In genomic region chr1:26677306-26678115, GRCh38 we compare ENCODE assay signal across 8 cellular contexts. TPM values are rescaled to one million over a fixed set of nuclear protein-coding genes. Genes with fewer than 3 reads are reported as not detected.
DNase-seq lines count a peak whose midpoint lies in the region; ATAC-seq, FAIRE-seq and TF ChIP-seq lines count a peak whose summit lies in the region.

No MANE protein-coding gene starts in this region.

- H3K4me1 ChIP-seq in OCI-LY1 (ENCODE audit: insufficient read depth, low read length, severe bottlenecking) (peaks cover 14% of the 10 kb centered on the region), tibial nerve (peaks cover 0 to 13% (median 6%) of the 10 kb centered on the region in 4 donors)

- peak; percentile 54 for TF ChIP-seq CTCF in BJ (IDR thresholded peaks at IDR 0.05; ENCODE audit: insufficient read depth, low read depth, low read length)
- TF ChIP-seq CTCF in OCI-LY1 (IDR thresholded peaks at IDR 0.05; ENCODE audit: low read length), result peak; percentile 76
- peak; percentile 84 for TF ChIP-seq CTCF in epithelial cell of proximal tubule (conservative IDR thresholded peaks at IDR 0.05; ENCODE audit: low read depth, low read length)
- peak; percentile 46 to 80 (median 61) for TF ChIP-seq CTCF in tibial nerve (IDR thresholded peaks at IDR 0.05)

- no peak for TF ChIP-seq POLR2A in tibial nerve (IDR thresholded peaks at IDR 0.05)

- H2AFZ ChIP-seq in OCI-LY1 (ENCODE audit: low read length), result no peak overlapping the region

- H4K20me1 ChIP-seq in OCI-LY1 (ENCODE audit: insufficient read depth, low read length), result no peaks in the 10 kb centered on the region

- peak in 1 of 2 donors; percentile 77 for TF ChIP-seq EP300 in tibial nerve (IDR thresholded peaks at IDR 0.05)

- peak overlapping the region; percentile 7; the same call in 1 of the 2 replicates for H3K4me2 ChIP-seq in OCI-LY1 (ENCODE audit: low read length)

- no peak overlapping the region for H3K9ac ChIP-seq in OCI-LY1 (ENCODE audit: low read length)

- H3K27ac Mint-ChIP-seq in naive B cell, result peak overlapping the region; percentile 14 to 90 (median 47)

- ATAC-seq in naive B cell (ENCODE audit: low read depth in 2 of 2), result peak; percentile 92 to 94

- H3K27me3 ChIP-seq in BJ (ENCODE audit: control insufficient read depth, insufficient read depth, low read length), result no peaks in the 10 kb centered on the region
- no peaks in the 10 kb centered on the region; the same call in 1 of the 2 replicates for H3K27me3 ChIP-seq in OCI-LY1 (ENCODE audit: insufficient read depth, low read length)
- H3K27me3 ChIP-seq in tibial nerve, result no peaks in the 10 kb centered on the region

- WGBS in tibial nerve, 2 donors, result 8 to 9% methylated on average over 9 of the region's 9 CpGs

- H3K4me3 ChIP-seq in BJ (ENCODE audit: low read depth, low read length), result no peak overlapping the region
- no peak overlapping the region for H3K4me3 ChIP-seq in OCI-LY1 (ENCODE audit: low read depth, low read length, poor library complexity, severe bottlenecking)
- H3K4me3 ChIP-seq in epithelial cell of proximal tubule (ENCODE audit: low read depth, low read length), result no peak overlapping the region
- peak overlapping the region in 2 of 4 donors; percentile 9 to 15 for H3K4me3 ChIP-seq in tibial nerve

- H3F3A ChIP-seq in OCI-LY1 (ENCODE audit: insufficient read depth, low read length), result no peaks in the 10 kb centered on the region; the same call in 1 of the 2 replicates

- POLR2A ChIA-PET in BJ (lab: Charles Lee), result no interaction called here

- no peaks in the 10 kb centered on the region for H3K79me2 ChIP-seq in OCI-LY1 (ENCODE audit: insufficient read depth, low read length)

- no peaks in the 10 kb centered on the region for H3K9me3 ChIP-seq in OCI-LY1 (ENCODE audit: low read length)
- H3K9me3 ChIP-seq in tibial nerve, result no peaks in the 10 kb centered on the region

- H3K27ac ChIP-seq in OCI-LY1 (ENCODE audit: low read depth, low read length, poor library complexity, severe bottlenecking) (no peak overlapping the region), tibial nerve (peak overlapping the region in 1 of 4 donors; percentile 38)

- peaks cover 13 to 17% (median 17%) of the 10 kb centered on the region in 3 donors for H3K4me1 Mint-ChIP-seq in naive B cell

- DNase-seq in BJ (ENCODE audit: low read depth) (no peak), GM19238 (ENCODE audit: insufficient read length, low spot score) (peak; percentile 37), HTR-8/SVneo (ENCODE audit: insufficient read length, low spot score) (peak; percentile 75), activated T-cell treated with anti-CD3 and anti-CD28 coated beads for 24 hours (ENCODE audit: low read depth) (peak; percentile 21), epithelial cell of proximal tubule (ENCODE audit: low read depth) (peak; percentile 90), naive B cell (peak; percentile 47), tibial nerve (ENCODE audit: low spot score in 2 of 2) (peak; percentile 67 to 80)

- H3K9me2 ChIP-seq in OCI-LY1 (ENCODE audit: low read depth, low read length), result no peaks in the 10 kb centered on the region

- H3K36me3 Mint-ChIP-seq in naive B cell, result no peaks in the 10 kb centered on the region

- H3K36me3 ChIP-seq in BJ (ENCODE audit: control insufficient read depth, insufficient read depth, low read length), result no peaks in the 10 kb centered on the region
- H3K36me3 ChIP-seq in OCI-LY1 (ENCODE audit: insufficient read depth, low read length), result no peaks in the 10 kb centered on the region
- H3K36me3 ChIP-seq in tibial nerve, result no peaks in the 10 kb centered on the region

- no peaks in the 10 kb centered on the region for H3K9me3 Mint-ChIP-seq in naive B cell

- peak; percentile 52 for FAIRE-seq in HTR-8/SVneo (lab: Jason Lieb, UNC)

- CTCF ChIA-PET in BJ (lab: Yijun Ruan, JAX), result interaction anchor here (0.6 to 2.0 kb wide), 14 partner anchors 11 to 210 kb away, joined by 3 to 15 read pairs (median 4); partner anchors contain the start of gene PIGV

- peak overlapping the region in 7 of 8 donors; percentile 60 to 83 (median 78) for H3K4me3 Mint-ChIP-seq in naive B cell

- no peaks in the 10 kb centered on the region for H3K27me3 Mint-ChIP-seq in naive B cell

RNA-seq across cellular contexts. Expression of gene ARID1A, which starts 18.3 kb away (rescaled TPM):
- polyA plus RNA-seq in BJ (2011; rRNA removed) (9.3 and 16.0 TPM in 2 replicates), naive B cell (ENCODE audit: low read depth in 6 of 6) (10 to 100 TPM in 5 of 6 donors, 1 to 10 TPM in 1; 8.8 to 38.2 (median 18.9) TPM)
- 28.5 and 50.6 TPM in 2 replicates for polyA minus RNA-seq in BJ (2011; rRNA and poly(A)+ RNA removed)
- total RNA-seq in epithelial cell of proximal tubule (25.2 and 27.1 TPM in 2 replicates), tibial nerve (10 to 100 TPM; 49.6 to 90.0 (median 54.3) TPM)
